8 cellular contexts compared by ENCODE assay signal in the genomic region with DNA sequence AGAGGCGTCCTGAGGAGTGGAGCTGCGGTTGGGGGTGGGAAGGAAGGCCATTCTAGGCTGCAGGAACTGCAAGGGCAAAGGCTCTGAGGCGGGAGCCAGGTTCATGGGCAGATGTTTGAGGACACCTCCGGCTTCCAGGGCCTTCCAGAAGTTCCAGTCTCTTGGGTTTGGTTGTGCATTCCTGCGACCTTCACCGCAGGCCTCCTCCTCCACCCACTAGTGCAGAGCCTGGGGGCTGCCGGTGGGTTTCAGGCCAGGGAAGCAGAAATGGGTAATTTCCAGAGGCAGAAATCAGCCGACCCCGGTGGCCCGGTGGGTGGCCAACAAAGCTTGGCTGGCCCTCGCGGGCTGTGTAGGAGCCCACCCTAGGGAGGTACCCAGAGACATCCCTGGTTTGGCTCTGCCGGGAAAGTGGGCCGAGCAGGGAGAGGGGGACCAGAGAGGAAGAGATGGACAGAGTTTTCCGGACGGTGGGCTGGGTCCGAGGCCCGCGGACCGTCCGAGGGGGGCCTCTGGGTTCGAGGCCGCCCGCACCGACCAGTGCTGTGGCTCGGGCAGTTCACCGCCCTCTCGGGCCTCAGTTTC. TPM values are rescaled to one million over a fixed set of nuclear protein-coding genes. Genes with fewer than 3 reads are reported as not detected.
DNase-seq lines count a peak whose midpoint lies in the region; ATAC-seq and TF ChIP-seq lines count a peak whose summit lies in the region.

No MANE protein-coding gene starts in this region.

- no peaks in the 10 kb centered on the region for H3K36me3 Mint-ChIP-seq in CD8-positive, alpha-beta T cell
- H3K36me3 Mint-ChIP-seq in WTC11, result no peaks in the 10 kb centered on the region

- peaks cover 39% of the 10 kb centered on the region for H3K4me1 Mint-ChIP-seq in CD8-positive, alpha-beta T cell (ENCODE audit: low read depth)
- peaks cover 43% of the 10 kb centered on the region for H3K4me1 Mint-ChIP-seq in WTC11

- H3K27me3 Mint-ChIP-seq in CD8-positive, alpha-beta T cell (ENCODE audit: low read depth), result no peaks in the 10 kb centered on the region
- H3K27me3 Mint-ChIP-seq in WTC11 (ENCODE audit: low read depth), result peaks cover 28% of the 10 kb centered on the region

- CTCF ChIA-PET in CD8-positive, alpha-beta T cell (lab: Charles Lee), result no interaction called here
- CTCF ChIA-PET in WTC11 (lab: Charles Lee), result no interaction called here

- POLR2A ChIA-PET in CD8-positive, alpha-beta T cell (lab: Charles Lee), result no interaction called here
- POLR2A ChIA-PET in WTC11 (lab: Charles Lee), result no interaction called here

- H3K4me1 ChIP-seq in CD8-positive, alpha-beta T cell (ENCODE audit: insufficient read depth, low read length), result peaks cover 26% of the 10 kb centered on the region
- H3K4me1 ChIP-seq in psoas muscle, result peaks cover 30% of the 10 kb centered on the region
- H3K4me1 ChIP-seq in BE2C, result peaks cover 4% of the 10 kb centered on the region

- ATAC-seq in CD8-positive, alpha-beta T cell, result no peak
- ATAC-seq in WTC11 (no peak), psoas muscle (no peak), HG03025 (IDR thresholded peaks at IDR 0.05; ENCODE audit: low FRiP score, unreplicated experiment) (no peak), GM21619 (IDR thresholded peaks at IDR 0.05; ENCODE audit: unreplicated experiment) (no peak), GM19035 (IDR thresholded peaks at IDR 0.05; ENCODE audit: unreplicated experiment) (no peak)

- DNase-seq in CD8-positive, alpha-beta T cell, result peak in 1 of 7 experiments; percentile 43
- DNase-seq in WTC11 (ENCODE audit: low spot score) (no peak), fibroblast of pulmonary artery (ENCODE audit: low read depth) (no peak), psoas muscle (no peak), BE2C (no peak)

- H3K9me3 Mint-ChIP-seq in CD8-positive, alpha-beta T cell, result no peaks in the 10 kb centered on the region
- no peaks in the 10 kb centered on the region for H3K9me3 Mint-ChIP-seq in WTC11

- H3K36me3 ChIP-seq in CD8-positive, alpha-beta T cell (ENCODE audit: insufficient read depth, low read length), result no peaks in the 10 kb centered on the region
- peaks cover 0 to 4% of the 10 kb centered on the region in 2 donors for H3K36me3 ChIP-seq in psoas muscle (ENCODE audit: insufficient read depth in 1 of 2, low read depth in 1 of 2)
- H3K36me3 ChIP-seq in BE2C, result no peaks in the 10 kb centered on the region

- H3K4me3 Mint-ChIP-seq in CD8-positive, alpha-beta T cell, result peak overlapping the region; percentile 53
- peak overlapping the region; percentile 63 for H3K4me3 Mint-ChIP-seq in WTC11

- H3K27ac Mint-ChIP-seq in CD8-positive, alpha-beta T cell, result no peak overlapping the region
- H3K27ac Mint-ChIP-seq in WTC11, result no peak overlapping the region

- no peaks in the 10 kb centered on the region for H3K27me3 ChIP-seq in CD8-positive, alpha-beta T cell (ENCODE audit: insufficient read depth, low read length)
- no peaks in the 10 kb centered on the region for H3K27me3 ChIP-seq in psoas muscle (ENCODE audit: insufficient read depth in 3 of 3, low read length in 2 of 3)
- no peaks in the 10 kb centered on the region for H3K27me3 ChIP-seq in BE2C

- intact Hi-C loops in CD8-positive, alpha-beta T cell (cut with DNase I, micrococcal nuclease), result loop anchor here (5.0 to 10.0 kb wide), 5 partner anchors 96 to 869 kb away; partner anchors contain the start of genes L3MBTL2 (in 1 of the 2), MEI1 (in 1 of the 2), SREBF2 (in 1 of the 2) and TOB2 (in 1 of the 2)
- intact Hi-C loops in psoas muscle (cut with DNase I), result loop anchor here in 1 of 2 donors (10.0 kb wide), 1 partner anchor 259 kb away; no protein-coding TSS in a partner anchor

- 41 to 48% (median 47%) methylated on average over 23 to 28 of the region's 28 CpGs for WGBS in psoas muscle, 3 donors

- H3K9me3 ChIP-seq in CD8-positive, alpha-beta T cell (ENCODE audit: low read length), result no peaks in the 10 kb centered on the region
- no peaks in the 10 kb centered on the region for H3K9me3 ChIP-seq in psoas muscle
- no peaks in the 10 kb centered on the region for H3K9me3 ChIP-seq in BE2C

- no peak for TF ChIP-seq CTCF in CD8-positive, alpha-beta T cell (IDR thresholded peaks at IDR 0.05)
- no peak for TF ChIP-seq CTCF in WTC11 (IDR thresholded peaks at IDR 0.05)
- no peak for TF ChIP-seq CTCF in fibroblast of pulmonary artery (IDR thresholded peaks at IDR 0.05; ENCODE audit: low read length, missing control alignments)
- TF ChIP-seq CTCF in psoas muscle (IDR thresholded peaks at IDR 0.05), result no peak
- TF ChIP-seq CTCF in BE2C (IDR thresholded peaks at IDR 0.05; ENCODE audit: low read depth, low read length), result no peak

- H3K27ac ChIP-seq in CD8-positive, alpha-beta T cell (ENCODE audit: low read depth, low read length), result no peak overlapping the region
- H3K27ac ChIP-seq in psoas muscle, result peak overlapping the region; percentile 79

- H3K4me3 ChIP-seq in CD8-positive, alpha-beta T cell (ENCODE audit: low read depth, low read length), result peak overlapping the region; percentile 48
- H3K4me3 ChIP-seq in fibroblast of pulmonary artery (replicated peaks; ENCODE audit: low read depth, low read length), result peak overlapping the region; percentile 60
- H3K4me3 ChIP-seq in psoas muscle, result peak overlapping the region; percentile 82
- no peak overlapping the region for H3K4me3 ChIP-seq in BE2C (ENCODE audit: low read depth, low read length)

TF ChIP-seq in WTC11, 78 proteins besides CTCF, POLR2A, EP300 and RAD21 (continues in another document):
- TF ChIP-seq MXD4 (CRISPR knock-in tag; IDR thresholded peaks at IDR 0.05; ENCODE audit: borderline replicate concordance) (no peak), ETV6 (CRISPR knock-in tag; IDR thresholded peaks at IDR 0.05) (no peak), SP1 (CRISPR knock-in tag; conservative IDR thresholded peaks at IDR 0.05) (no peak), JUN (CRISPR knock-in tag; IDR thresholded peaks at IDR 0.05) (no peak), SMAD4 (CRISPR knock-in tag; IDR thresholded peaks at IDR 0.05) (no peak), ZNF263 (CRISPR knock-in tag; IDR thresholded peaks at IDR 0.05; ENCODE audit: low read depth) (no peak), CREM (CRISPR knock-in tag; IDR thresholded peaks at IDR 0.05) (no peak), NFATC4 (CRISPR knock-in tag; IDR thresholded peaks at IDR 0.05) (no peak), ZNF138 (CRISPR knock-in tag; conservative IDR thresholded peaks at IDR 0.05) (no peak), GRHL2 (CRISPR knock-in tag; IDR thresholded peaks at IDR 0.05; ENCODE audit: insufficient replicate concordance, severe bottlenecking) (no peak), ZNF232 (CRISPR knock-in tag; IDR thresholded peaks at IDR 0.05) (no peak)
- TF ChIP-seq, protein P1, sequence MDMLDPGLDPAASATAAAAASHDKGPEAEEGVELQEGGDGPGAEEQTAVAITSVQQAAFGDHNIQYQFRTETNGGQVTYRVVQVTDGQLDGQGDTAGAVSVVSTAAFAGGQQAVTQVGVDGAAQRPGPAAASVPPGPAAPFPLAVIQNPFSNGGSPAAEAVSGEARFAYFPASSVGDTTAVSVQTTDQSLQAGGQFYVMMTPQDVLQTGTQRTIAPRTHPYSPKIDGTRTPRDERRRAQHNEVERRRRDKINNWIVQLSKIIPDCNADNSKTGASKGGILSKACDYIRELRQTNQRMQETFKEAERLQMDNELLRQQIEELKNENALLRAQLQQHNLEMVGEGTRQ (CRISPR knock-in tag; IDR thresholded peaks at IDR 0.05), result no peak
- TF ChIP-seq, protein P2, sequence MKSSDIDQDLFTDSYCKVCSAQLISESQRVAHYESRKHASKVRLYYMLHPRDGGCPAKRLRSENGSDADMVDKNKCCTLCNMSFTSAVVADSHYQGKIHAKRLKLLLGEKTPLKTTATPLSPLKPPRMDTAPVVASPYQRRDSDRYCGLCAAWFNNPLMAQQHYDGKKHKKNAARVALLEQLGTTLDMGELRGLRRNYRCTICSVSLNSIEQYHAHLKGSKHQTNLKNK (CRISPR knock-in tag; IDR thresholded peaks at IDR 0.05), result no peak

RNA-seq across cellular contexts. Expression of gene PHETA2, which starts 0.4 kb away (rescaled TPM):
- under 1 TPM; 0.22 to 0.30 TPM for total RNA-seq in CD8-positive, alpha-beta T cell
- total RNA-seq in WTC11 (2021), result 5.7 to 7.1 TPM (median 6.3 TPM) in 3 replicates
- total RNA-seq in psoas muscle, result 1 to 10 TPM; 1.4 to 2.4 (median 2.1) TPM
- polyA plus RNA-seq in psoas muscle, result 1 to 10 TPM; 2.0 to 2.3 (median 2.2) TPM
- 0.37 TPM for polyA plus RNA-seq in BE2C (2012; ENCODE audit: insufficient read depth, insufficient read length, low read depth)

RNA-seq across cellular contexts. Expression of gene NAGA, which starts 3.0 kb away (rescaled TPM):
- 1 to 10 TPM; 1.8 to 2.0 TPM for total RNA-seq in CD8-positive, alpha-beta T cell
- 19.4 to 22.8 TPM (median 22.3 TPM) in 3 replicates for total RNA-seq in WTC11 (2021)
- 1 to 10 TPM; 5.2 to 8.5 (median 7.7) TPM for total RNA-seq in psoas muscle
- 1 to 10 TPM; 5.3 to 7.3 (median 5.7) TPM for polyA plus RNA-seq in psoas muscle
- polyA plus RNA-seq in BE2C (2012; ENCODE audit: insufficient read depth, insufficient read length, low read depth), result 14.2 TPM

RNA-seq across cellular contexts. Expression of gene SMDT1, which starts 5.8 kb away (rescaled TPM):
- total RNA-seq in CD8-positive, alpha-beta T cell, result 10 to 100 TPM; 30.4 to 34.5 TPM
- total RNA-seq in WTC11 (2021), result 39.9 to 50.6 TPM (median 49.6 TPM) in 3 replicates
- 100 to 1,000 TPM; 117 to 164 (median 129) TPM for total RNA-seq in psoas muscle
- polyA plus RNA-seq in psoas muscle, result 100 to 1,000 TPM; 117 to 198 (median 194) TPM
- 216 TPM for polyA plus RNA-seq in BE2C (2012; ENCODE audit: insufficient read depth, insufficient read length, low read depth)

RNA-seq across cellular contexts. Expression of gene NDUFA6, which starts 16.9 kb away (rescaled TPM):
- total RNA-seq in CD8-positive, alpha-beta T cell, result 10 to 100 TPM; 55.5 to 59.7 TPM
- total RNA-seq in WTC11 (2021) (84.6 to 90.8 TPM (median 85.9 TPM) in 3 replicates), psoas muscle (100 to 1,000 TPM; 149 to 181 (median 160) TPM)
- polyA plus RNA-seq in psoas muscle, result 100 to 1,000 TPM; 242 to 253 (median 245) TPM
- polyA plus RNA-seq in BE2C (2012; ENCODE audit: insufficient read depth, insufficient read length, low read depth), result 240 TPM

RNA-seq across cellular contexts. Expression of gene CYP2D6, which starts 57.0 kb away (rescaled TPM):
- total RNA-seq in CD8-positive, alpha-beta T cell, result 1 to 10 TPM; 2.8 to 3.1 TPM
- total RNA-seq in WTC11 (2021) (1.4 to 1.7 TPM (median 1.6 TPM) in 3 replicates), psoas muscle (under 1 TPM in 3 of 4 donors, not detected in 1; 0.13 to 0.44 (median 0.26) TPM)
- polyA plus RNA-seq in psoas muscle, result under 1 TPM; 0.03 to 0.23 (median 0.19) TPM
- polyA plus RNA-seq in BE2C (2012; ENCODE audit: insufficient read depth, insufficient read length, low read depth), result 6.7 TPM
